16 cellular contexts compared by ENCODE assay signal in genomic region chr17:9668532-9668931, GRCh38. TPM values are rescaled to one million over a fixed set of nuclear protein-coding genes. Genes with fewer than 3 reads are reported as not detected.
DNase-seq lines count a peak whose midpoint lies in the region; TF ChIP-seq lines count a peak whose summit lies in the region.
"Had no signal": no experiment of that assay in that cellular context is flagged by ENCODE, and none has a peak within 500 bp of the region (broad histone marks: within the 10 kb centered on the region; RNA-seq: fewer than 3 reads in every experiment).

No MANE protein-coding gene starts in this region.

- no peak overlapping the region for H2BK5ac ChIP-seq in mesenchymal stem cell (ENCODE audit: low read depth, low read length, poor library complexity, severe bottlenecking)

- H3K14ac ChIP-seq in mesenchymal stem cell (ENCODE audit: low read length in 2 of 2): no peak overlapping the region

- H3K18ac ChIP-seq in mesenchymal stem cell (ENCODE audit: low read depth in 1 of 2, low read length in 2 of 2): no peak overlapping the region

- POLR2A ChIA-PET in HEK293T (lab: Yijun Ruan, JAX): no interaction called here

- H3K36me3 ChIP-seq in brain microvascular endothelial cell (replicated peaks) (no peaks in the 10 kb centered on the region), mesenchymal stem cell (ENCODE audit: control insufficient read depth in 1 of 2, insufficient read depth in 2 of 2, low read depth in 1 of 2, low read length in 2 of 2) (peaks cover 0 to 3% of the 10 kb centered on the region in 2 experiments)

- no peak overlapping the region for H3K27ac ChIP-seq in brain microvascular endothelial cell
- H3K27ac ChIP-seq in mesenchymal stem cell (ENCODE audit: low read length, poor library complexity, severe bottlenecking): peak overlapping the region; percentile 75

- peak; percentile 87 for DNase-seq in Daoy (ENCODE audit: low read depth)
- peak; percentile 95 for DNase-seq in M059J (ENCODE audit: low read depth)
- peak; percentile 23 for DNase-seq in brain microvascular endothelial cell
- peak; percentile 87 for DNase-seq in mesenchymal stem cell
- no peak for DNase-seq in mucosa of gallbladder (ENCODE audit: low spot score)
- DNase-seq in NCI-H1417 (lab: John Stamatoyannopoulos, UW): no peak
- DNase-seq in HEK293T (ENCODE audit: extremely low spot score): no peak
- no peak for DNase-seq in NCI-H2081 treated with DMSO at 0.1 percent for 48 hours (lab: John Stamatoyannopoulos, UW)
- DNase-seq: C1 segment of cervical spinal cord; effector CD8-positive, alpha-beta T cell; MV-4-11; NCI-H2107; NCI-H748 treated with DMSO at 0.1 percent for 48 hours; T-helper 1 cell had no signal

- H2AFZ ChIP-seq in mesenchymal stem cell (ENCODE audit: low read depth, low read length): no peak overlapping the region
- H2AFZ ChIP-seq: GM23338 had no signal

- no peak overlapping the region for H3K23ac ChIP-seq in mesenchymal stem cell (ENCODE audit: low read length in 2 of 2)

- H3K9me3 ChIP-seq in mesenchymal stem cell (ENCODE audit: control insufficient read depth, low read length): no peaks in the 10 kb centered on the region

- no peak overlapping the region for H2BK15ac ChIP-seq in mesenchymal stem cell (ENCODE audit: low read depth, poor library complexity, severe bottlenecking)

- CTCF ChIA-PET in HEK293T (lab: Yijun Ruan, JAX): no interaction called here

- H4K91ac ChIP-seq in mesenchymal stem cell (ENCODE audit: low read length): no peak overlapping the region

- no peak overlapping the region for H2BK12ac ChIP-seq in mesenchymal stem cell (ENCODE audit: low read length in 2 of 2)

- no peak overlapping the region for H2AK5ac ChIP-seq in mesenchymal stem cell (ENCODE audit: low read length, severe bottlenecking)

- no peak overlapping the region for H2BK120ac ChIP-seq in mesenchymal stem cell (ENCODE audit: low read depth, low read length)

- H3K4me3 ChIP-seq in brain microvascular endothelial cell (ENCODE audit: low read depth, low read length): no peak overlapping the region
- no peak overlapping the region for H3K4me3 ChIP-seq in mesenchymal stem cell (ENCODE audit: insufficient read depth in 1 of 2, low read depth in 1 of 2, low read length in 2 of 2)
- H3K4me3 ChIP-seq: GM23338, lung had no signal

- H3K9ac ChIP-seq in mesenchymal stem cell (ENCODE audit: low read length): no peak overlapping the region

- TF ChIP-seq CTCF in brain microvascular endothelial cell (IDR thresholded peaks at IDR 0.05; ENCODE audit: low read depth, low read length, missing control alignments): no peak

- H3K4ac ChIP-seq in mesenchymal stem cell (ENCODE audit: low read depth in 1 of 2, low read length in 2 of 2): no peak overlapping the region

- H3K27me3 ChIP-seq in brain microvascular endothelial cell (replicated peaks): no peaks in the 10 kb centered on the region
- no peaks in the 10 kb centered on the region for H3K27me3 ChIP-seq in mesenchymal stem cell (ENCODE audit: control insufficient read depth in 1 of 2, insufficient read depth in 1 of 2, low read length in 2 of 2)

- in situ Hi-C loops in brain microvascular endothelial cell (cut with HindIII; ENCODE audit: low pct_ligation_motif_present, low sequenced_read_pairs): no loop called here

- peaks cover 4% of the 10 kb centered on the region for H3K4me1 ChIP-seq in mesenchymal stem cell (ENCODE audit: control insufficient read depth, insufficient read depth, low read depth, low read length)

- H3K4me2 ChIP-seq in mesenchymal stem cell (ENCODE audit: low read length, poor library complexity, severe bottlenecking): peak overlapping the region; percentile 8
- H3K4me2 ChIP-seq: GM23338 had no signal

- H3K79me1 ChIP-seq in mesenchymal stem cell (replicated peaks; ENCODE audit: low read length, poor library complexity, severe bottlenecking): peaks cover 10% of the 10 kb centered on the region

- no peak overlapping the region for H4K8ac ChIP-seq in mesenchymal stem cell (ENCODE audit: low read length)

- 33% methylated on average over 7 of the region's 7 CpGs for WGBS in mesenchymal stem cell

TF ChIP-seq in HEK293T, 16 proteins besides CTCF, POLR2A, EP300 and RAD21:
- TF ChIP-seq ZNF384 (IDR thresholded peaks at IDR 0.05) (no peak), LEF1 (IDR thresholded peaks at IDR 0.05; ENCODE audit: borderline replicate concordance) (no peak), NFRKB (IDR thresholded peaks at IDR 0.05) (no peak), TARDBP (IDR thresholded peaks at IDR 0.05) (no peak), PKNOX1 (IDR thresholded peaks at IDR 0.05) (no peak), FOXK2 (IDR thresholded peaks at IDR 0.05) (no peak), HDGF (IDR thresholded peaks at IDR 0.05; ENCODE audit: borderline replicate concordance) (no peak)

RNA-seq across cellular contexts. Expression of gene USP43, which starts 23.2 kb away (rescaled TPM):
- 0.80 and 1.7 TPM in 2 replicates for total RNA-seq in Daoy (2014; rRNA removed; shearing (Covaris generic))
- total RNA-seq in M059J (2014; rRNA removed; shearing (Covaris generic)): 0.27 and 1.7 TPM in 2 replicates
- polyA plus RNA-seq in mesenchymal stem cell (2013, experiment 1 of 2): 1.4 TPM
- 1.5 TPM for polyA plus RNA-seq in mesenchymal stem cell (2013, experiment 2 of 2)
- total RNA-seq in mucosa of gallbladder: 8.2 TPM

Comparison
In these comparisons a context has a peak if more than half of its experiments do, and no peak if none do; other contexts are left out.
1. DNase-seq: peak in Daoy (single experiment), M059J (single experiment), brain microvascular endothelial cell (single experiment) and mesenchymal stem cell (single experiment); none in mucosa of gallbladder (single experiment), NCI-H1417 (0 of 3), HEK293T (single experiment) and NCI-H2081 treated with DMSO at 0.1 percent for 48 hours (single experiment).